ENCODE assay signal across 8 cellular contexts in genomic region chr6:109381747-109382575, GRCh38. TPM values are rescaled to one million over a fixed set of nuclear protein-coding genes. Genes with fewer than 3 reads are reported as not detected.
A peak's percentile ranks its signal among the peaks of the same experiment; 100 is the strongest.
DNase-seq lines count a peak whose midpoint lies in the region; ATAC-seq and TF ChIP-seq lines count a peak whose summit lies in the region.

TSS of gene CD164 (minus strand) at chr6:109382467. CDS start at chr6:109382378, 89 bp downstream.

- peaks cover 43 to 51% (median 43%) of the 10 kb centered on the region in 3 donors for H3K4me1 Mint-ChIP-seq in CD8-positive, alpha-beta memory T cell
- peaks cover 29% of the 10 kb centered on the region for H3K4me1 Mint-ChIP-seq in memory B cell

- peaks cover 0 to 43% (median 10%) of the 10 kb centered on the region in 3 donors for H3K36me3 Mint-ChIP-seq in CD8-positive, alpha-beta memory T cell
- H3K36me3 Mint-ChIP-seq in memory B cell, result peaks cover 13% of the 10 kb centered on the region

- peak within 1 kb of the TSS; percentile 88 for H3K4me3 ChIP-seq in CD8-positive, alpha-beta memory T cell (ENCODE audit: low read length)
- H3K4me3 ChIP-seq in HL-60 (replicated peaks; ENCODE audit: insufficient read depth, low read length), result peak within 1 kb of the TSS; percentile 74

- H3K4me3 Mint-ChIP-seq in CD8-positive, alpha-beta memory T cell, result peak within 1 kb of the TSS; percentile 92 to 99 (median 97)
- H3K4me3 Mint-ChIP-seq in memory B cell, result peak within 1 kb of the TSS; percentile 98

- peak; percentile 43 for ATAC-seq in GM19463 (IDR thresholded peaks at IDR 0.05; ENCODE audit: unreplicated experiment)
- peak; percentile 60 for ATAC-seq in memory B cell (ENCODE audit: low read depth)

- H3K27ac ChIP-seq in CD8-positive, alpha-beta memory T cell (ENCODE audit: low read depth, low read length), result peak within 1 kb of the TSS; percentile 97
- H3K27ac ChIP-seq in HL-60 (replicated peaks), result peak within 1 kb of the TSS; percentile 100

- H3K27me3 Mint-ChIP-seq in CD8-positive, alpha-beta memory T cell, result peaks cover 0 to 2% of the 10 kb centered on the region in 2 donors
- H3K27me3 Mint-ChIP-seq in memory B cell, result no peaks in the 10 kb centered on the region

- no peaks in the 10 kb centered on the region for H3K9me3 ChIP-seq in CD8-positive, alpha-beta memory T cell (ENCODE audit: low read length)

- DNase-seq in CD8-positive, alpha-beta memory T cell, result peak; percentile 91 to 97 (median 95)
- DNase-seq in HL-60 (ENCODE audit: low read depth in 1 of 2, low spot score in 1 of 2), result peak; percentile 92 to 94
- peak; percentile 61 for DNase-seq in NK-92 (lab: John Stamatoyannopoulos, UW; ENCODE audit: unreplicated experiment)
- peak; percentile 91 for DNase-seq in activated CD8-positive, alpha-beta memory T cell treated with anti-CD3 and anti-CD28 coated beads for 24 hours
- DNase-seq in effector CD8-positive, alpha-beta T cell (lab: John Stamatoyannopoulos, UW), result peak; percentile 92
- DNase-seq in memory B cell (ENCODE audit: low spot score in 2 of 2), result no peak
- DNase-seq in stimulated activated CD8-positive, alpha-beta memory T cell treated with anti-CD3 and anti-CD28 coated beads, Interleukin-12 subunit alpha, Interleukin-12 subunit beta, amount 100 ng/mL, for 1 hour (ENCODE audit: low read depth), result peak; percentile 90

- no peaks in the 10 kb centered on the region for H3K9me3 Mint-ChIP-seq in CD8-positive, alpha-beta memory T cell
- no peaks in the 10 kb centered on the region for H3K9me3 Mint-ChIP-seq in memory B cell

- H3K4me1 ChIP-seq in CD8-positive, alpha-beta memory T cell (ENCODE audit: insufficient read depth, low read length), result peaks cover 39% of the 10 kb centered on the region

- CTCF ChIA-PET in CD8-positive, alpha-beta memory T cell (lab: Charles Lee), result interaction anchor here (0.8 to 4.9 kb wide), 21 partner anchors 8 to 840 kb away, joined by 3 to 73 read pairs (median 6); partner anchors contain the start of genes AK9, CEP57L1, FIG4 and MICAL1

- H3K36me3 ChIP-seq in CD8-positive, alpha-beta memory T cell (ENCODE audit: insufficient read depth, low read length), result peaks cover 10% of the 10 kb centered on the region

- POLR2A ChIA-PET in CD8-positive, alpha-beta memory T cell (lab: Charles Lee), result interaction anchor here (0.5 to 2.9 kb wide), 18 partner anchors 9 to 1121 kb away, joined by 3 to 34 read pairs (median 7); partner anchors contain the start of genes AK9, CEP57L1, FIG4 and MICAL1

- H3K27ac Mint-ChIP-seq in CD8-positive, alpha-beta memory T cell, result peak within 1 kb of the TSS; percentile 98 to 99 (median 99)
- peak within 1 kb of the TSS; percentile 98 for H3K27ac Mint-ChIP-seq in memory B cell

- no peaks in the 10 kb centered on the region for H3K27me3 ChIP-seq in CD8-positive, alpha-beta memory T cell (ENCODE audit: insufficient read depth, low read length, poor library complexity, severe bottlenecking)
- no peaks in the 10 kb centered on the region for H3K27me3 ChIP-seq in HL-60 (ENCODE audit: insufficient read depth, poor library complexity, severe bottlenecking)

- no peak for TF ChIP-seq CTCF in HL-60 (IDR thresholded peaks at IDR 0.05; ENCODE audit: insufficient read depth, low read length)

RNA-seq across cellular contexts. Expression of gene CD164, which starts in this region (rescaled TPM):
- 100 to 1,000 TPM; 246 to 259 TPM for total RNA-seq in CD8-positive, alpha-beta memory T cell
- polyA plus RNA-seq in CD8-positive, alpha-beta memory T cell, result 291 TPM

Comparison
In these comparisons a context has a peak if more than half of its experiments do, and no peak if none do; other contexts are left out.
1. DNase-seq: peak in CD8-positive, alpha-beta memory T cell (5 of 5), HL-60 (2 of 2), NK-92 (single experiment), activated CD8-positive, alpha-beta memory T cell treated with anti-CD3 and anti-CD28 coated beads for 24 hours (single experiment), effector CD8-positive, alpha-beta T cell (single experiment) and stimulated activated CD8-positive, alpha-beta memory T cell treated with anti-CD3 and anti-CD28 coated beads, Interleukin-12 subunit alpha, Interleukin-12 subunit beta, amount 100 ng/mL, for 1 hour (single experiment); none in memory B cell (0 of 2).